ENCODE assay signal across 19 cellular contexts in the genomic region with DNA sequence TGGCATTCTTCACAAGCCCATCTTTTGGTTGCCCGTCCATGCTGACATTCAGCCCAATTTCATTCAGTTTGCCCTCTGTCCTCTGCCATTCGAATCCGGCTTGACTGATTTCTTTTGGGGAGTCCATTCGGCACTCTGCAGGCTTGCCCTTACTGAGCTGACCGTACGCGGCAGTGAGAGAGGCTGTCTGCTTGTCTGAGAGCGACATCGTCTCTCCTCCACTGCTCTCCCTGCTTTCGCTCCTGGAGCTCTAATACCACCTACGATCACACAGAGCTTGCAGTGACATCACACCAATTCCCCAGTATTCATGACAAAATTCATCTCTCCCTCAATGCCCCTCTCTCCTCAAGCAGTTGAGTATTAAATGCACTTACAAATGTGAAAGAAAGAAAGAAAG.
DNase-seq lines count a peak whose midpoint lies in the region; ATAC-seq and TF ChIP-seq lines count a peak whose summit lies in the region.
"Had no signal": no experiment of that assay in that cellular context is flagged by ENCODE, and none has a peak within 500 bp of the region (broad histone marks: within the 10 kb centered on the region; RNA-seq: fewer than 3 reads in every experiment).

No MANE protein-coding gene starts in this region.

- H4K5ac ChIP-seq in H9 (ENCODE audit: insufficient read length, low read depth, low read length): no peak overlapping the region

- no peak overlapping the region for H2AK5ac ChIP-seq in H9 (ENCODE audit: insufficient read length, low read length)

- no peaks in the 10 kb centered on the region for H3K79me1 ChIP-seq in H9 (ENCODE audit: insufficient read depth, low read depth, low read length, poor library complexity, severe bottlenecking)

- H3K4me2 ChIP-seq in H9 (ENCODE audit: insufficient read depth, insufficient read length, low read length): no peak overlapping the region

- H3K27ac Mint-ChIP-seq in H9: peak overlapping the region; percentile 55 to 91 (median 62); a peak in 5 of 7 replicates
- no peak overlapping the region for H3K27ac Mint-ChIP-seq in stimulated activated naive B cell treated with anti-CD40 and anti-IgM and Interleukin-4, amounts not matched to agents 10 μg/mL and 1 μg/mL and 100 μg/mL, for 72 hours
- H3K27ac Mint-ChIP-seq: activated CD4-positive, alpha-beta T cell treated with anti-CD3 and anti-CD28 coated beads, Interleukin-2, amount 10 ng/mL, durations not matched to agents 24 days and 14 days; natural killer cell treated with Interleukin-12 subunit alpha and Interleukin-12 subunit beta and Interleukin-15 and Interleukin-18, amount 100 ng/mL, for 72 hours had no signal

- H3K79me2 ChIP-seq in H9 (ENCODE audit: insufficient read depth, low read length): no peaks in the 10 kb centered on the region

- H3K27me3 ChIP-seq in H9 (ENCODE audit: insufficient read depth, low read length): no peaks in the 10 kb centered on the region
- H3K27me3 ChIP-seq in right cardiac atrium (ENCODE audit: control insufficient read depth, insufficient read depth): no peaks in the 10 kb centered on the region
- H3K27me3 ChIP-seq in effector memory CD4-positive, alpha-beta T cell (replicated peaks; ENCODE audit: control insufficient read depth, insufficient read depth, low read length, poor library complexity, severe bottlenecking): no peaks in the 10 kb centered on the region
- H3K27me3 ChIP-seq: BE2C, foreskin keratinocyte, sigmoid colon, SJCRH30, thyroid gland had no signal

- H2BK20ac ChIP-seq in H9 (ENCODE audit: low read depth, low read length, poor library complexity, severe bottlenecking): no peak overlapping the region

- H3K4me3 Mint-ChIP-seq in H9: 0 out of 5 replicates have a peak overlapping the region, but pooled peaks of 1 of the 2 experiments have one; percentile 3
- H3K4me3 Mint-ChIP-seq in stimulated activated naive B cell treated with anti-CD40 and anti-IgM and Interleukin-4, amounts not matched to agents 10 μg/mL and 1 μg/mL and 100 μg/mL, for 72 hours: no peak overlapping the region
- H3K4me3 Mint-ChIP-seq: activated CD4-positive, alpha-beta T cell treated with anti-CD3 and anti-CD28 coated beads, Interleukin-2, amount 10 ng/mL, durations not matched to agents 24 days and 14 days; natural killer cell treated with Interleukin-12 subunit alpha and Interleukin-12 subunit beta and Interleukin-15 and Interleukin-18, amount 100 ng/mL, for 72 hours had no signal

- H3K18ac ChIP-seq in H9 (ENCODE audit: insufficient read length, low read depth, low read length): no peak overlapping the region

- no peak overlapping the region for H3K14ac ChIP-seq in H9 (ENCODE audit: insufficient read depth, low read length)

- H3K27me3 Mint-ChIP-seq in H9 (ENCODE audit: low read depth): no peaks in the 10 kb centered on the region
- H3K27me3 Mint-ChIP-seq in stimulated activated naive B cell treated with anti-CD40 and anti-IgM and Interleukin-4, amounts not matched to agents 10 μg/mL and 1 μg/mL and 100 μg/mL, for 72 hours: no peaks in the 10 kb centered on the region
- H3K27me3 Mint-ChIP-seq: activated CD4-positive, alpha-beta T cell treated with anti-CD3 and anti-CD28 coated beads, Interleukin-2, amount 10 ng/mL, durations not matched to agents 24 days and 14 days; natural killer cell treated with Interleukin-12 subunit alpha and Interleukin-12 subunit beta and Interleukin-15 and Interleukin-18, amount 100 ng/mL, for 72 hours had no signal

- H3K36me3 ChIP-seq in effector memory CD4-positive, alpha-beta T cell (ENCODE audit: control insufficient read depth, insufficient read depth, low read length): peaks cover 10% of the 10 kb centered on the region
- H3K36me3 ChIP-seq: BE2C, thyroid gland had no signal

- no peak overlapping the region for H3T11ph ChIP-seq in H9 (ENCODE audit: low read length)

- H2BK12ac ChIP-seq in H9 (ENCODE audit: insufficient read length, low read depth, low read length): no peak overlapping the region

- no peak overlapping the region for H2BK120ac ChIP-seq in H9 (ENCODE audit: low read depth, low read length, poor library complexity, severe bottlenecking)

- H3K4ac ChIP-seq in H9 (ENCODE audit: low read depth, low read length): no peak overlapping the region

- intact Hi-C loops in right cardiac atrium (cut with DNase I): no loop called here
- intact Hi-C loops in posterior cingulate gyrus (cut with DNase I): no loop called here

- no peak overlapping the region for H3K27ac ChIP-seq in H9 (ENCODE audit: insufficient read length, low read depth, low read length)
- peak overlapping the region; percentile 79 for H3K27ac ChIP-seq in right cardiac atrium (ENCODE audit: low read length)
- no peak overlapping the region for H3K27ac ChIP-seq in effector memory CD4-positive, alpha-beta T cell (ENCODE audit: insufficient read depth, low read length, poor library complexity, severe bottlenecking)
- H3K27ac ChIP-seq: foreskin keratinocyte, SJCRH30, thyroid gland had no signal

- WGBS in H9 (ENCODE audit: extremely low coverage, insufficient read length, low lambda C conversion rate): no CpG with 5 or more reads among the region's 11 CpGs
- WGBS in right cardiac atrium: 79% methylated on average over 11 of the region's 11 CpGs

- no peak overlapping the region for H3K23ac ChIP-seq in H9 (ENCODE audit: insufficient read length, low read depth, low read length)

- H3K9me3 ChIP-seq in H9 (ENCODE audit: control insufficient read depth, low read depth, low read length) (no peaks in the 10 kb centered on the region), right cardiac atrium (ENCODE audit: control insufficient read depth, low read length) (no peaks in the 10 kb centered on the region)
- no peaks in the 10 kb centered on the region for H3K9me3 ChIP-seq in effector memory CD4-positive, alpha-beta T cell (ENCODE audit: control insufficient read depth, low read length)
- H3K9me3 ChIP-seq: BE2C, HAP-1, sigmoid colon, SJCRH30, thyroid gland had no signal

- DNase-seq in H9 (no peak), astrocyte of the hippocampus (ENCODE audit: low read depth, low spot score) (peak; percentile 39), right cardiac atrium (no peak), posterior cingulate gyrus (peak in 8 of 10 donors; percentile 25 to 89 (median 54))
- DNase-seq in effector memory CD4-positive, alpha-beta T cell: no peak
- no peak for DNase-seq in stimulated activated naive B cell treated with anti-CD40 and anti-IgM and Interleukin-4, amounts not matched to agents 10 μg/mL and 1 μg/mL and 100 μg/mL, for 72 hours
- DNase-seq: activated CD4-positive, alpha-beta T cell treated with anti-CD3 and anti-CD28 coated beads, Interleukin-2, amount 10 ng/mL, durations not matched to agents 24 days and 14 days; activated naive CD4-positive, alpha-beta T cell treated with Interleukin-2 at 50 U/mL for 16 hours; BE2C; foreskin keratinocyte; NCI-H1436 treated with DMSO at 0.1 percent for 48 hours; NCI-H345; sigmoid colon; SJCRH30; thyroid gland had no signal

- H2AFZ ChIP-seq in H9 (ENCODE audit: low read length): no peak overlapping the region

- H3K4me3 ChIP-seq in right cardiac atrium (ENCODE audit: low read length): no peak overlapping the region
- H3K4me3 ChIP-seq in effector memory CD4-positive, alpha-beta T cell (ENCODE audit: insufficient read depth, low read depth, low read length, poor library complexity, severe bottlenecking): no peak overlapping the region
- H3K4me3 ChIP-seq: HAP-1, sigmoid colon, SJCRH30, thyroid gland had no signal

- H3K56ac ChIP-seq in H9 (ENCODE audit: insufficient read length, low read depth, low read length): no peak overlapping the region

- H3K9ac ChIP-seq in H9 (ENCODE audit: extremely low read depth, insufficient read length, low read length): no peak overlapping the region

- no peak for TF ChIP-seq CTCF in H9 (conservative IDR thresholded peaks at IDR 0.05)

- peaks cover 17 to 27% (median 24%) of the 10 kb centered on the region in 3 experiments; a peak in 6 of 7 replicates for H3K36me3 Mint-ChIP-seq in H9 (ENCODE audit: insufficient read depth in 1 of 3, low read depth in 3 of 3)
- peaks cover 40 to 65% of the 10 kb centered on the region in 2 donors for H3K36me3 Mint-ChIP-seq in stimulated activated naive B cell treated with anti-CD40 and anti-IgM and Interleukin-4, amounts not matched to agents 10 μg/mL and 1 μg/mL and 100 μg/mL, for 72 hours
- H3K36me3 Mint-ChIP-seq: natural killer cell treated with Interleukin-12 subunit alpha and Interleukin-12 subunit beta and Interleukin-15 and Interleukin-18, amount 100 ng/mL, for 72 hours had no signal

- peaks cover 43 to 56% of the 10 kb centered on the region in 2 experiments for H3K4me1 Mint-ChIP-seq in H9
- H3K4me1 Mint-ChIP-seq in stimulated activated naive B cell treated with anti-CD40 and anti-IgM and Interleukin-4, amounts not matched to agents 10 μg/mL and 1 μg/mL and 100 μg/mL, for 72 hours: peaks cover 3% of the 10 kb centered on the region in 2 donors

- H4K8ac ChIP-seq in H9 (replicated peaks; ENCODE audit: insufficient read length, low read depth, low read length): no peak overlapping the region

- no peaks in the 10 kb centered on the region for H3K23me2 ChIP-seq in H9 (ENCODE audit: insufficient read length, low read depth, low read length, poor library complexity, severe bottlenecking)

- no peaks in the 10 kb centered on the region for H4K20me1 ChIP-seq in H9 (ENCODE audit: control insufficient read depth, insufficient read depth, insufficient read length)

- H2BK15ac ChIP-seq in H9 (ENCODE audit: low read depth, low read length): no peak overlapping the region

- H3K9me3 Mint-ChIP-seq in H9: no peaks in the 10 kb centered on the region
- no peaks in the 10 kb centered on the region for H3K9me3 Mint-ChIP-seq in stimulated activated naive B cell treated with anti-CD40 and anti-IgM and Interleukin-4, amounts not matched to agents 10 μg/mL and 1 μg/mL and 100 μg/mL, for 72 hours
- H3K9me3 Mint-ChIP-seq: activated CD4-positive, alpha-beta T cell treated with anti-CD3 and anti-CD28 coated beads, Interleukin-2, amount 10 ng/mL, durations not matched to agents 24 days and 14 days; natural killer cell treated with Interleukin-12 subunit alpha and Interleukin-12 subunit beta and Interleukin-15 and Interleukin-18, amount 100 ng/mL, for 72 hours had no signal

- peaks cover 3% of the 10 kb centered on the region for H3K4me1 ChIP-seq in H9 (ENCODE audit: insufficient read depth, low read length)
- peaks cover 26% of the 10 kb centered on the region for H3K4me1 ChIP-seq in right cardiac atrium (ENCODE audit: control insufficient read depth, insufficient read depth, low read length)
- H3K4me1 ChIP-seq in effector memory CD4-positive, alpha-beta T cell (ENCODE audit: control insufficient read depth, insufficient read depth, low read length, poor library complexity, severe bottlenecking): no peaks in the 10 kb centered on the region
- H3K4me1 ChIP-seq: BE2C, foreskin keratinocyte, SJCRH30, thyroid gland had no signal

- H4K91ac ChIP-seq in H9 (ENCODE audit: insufficient read length, low read depth, low read length): no peak overlapping the region

- no peak overlapping the region for H2BK5ac ChIP-seq in H9 (ENCODE audit: insufficient read length, low read length)

- ATAC-seq in right cardiac atrium (peak; percentile 35 to 50), GM21619 (IDR thresholded peaks at IDR 0.05; ENCODE audit: unreplicated experiment) (no peak), GM19324 (IDR thresholded peaks at IDR 0.05; ENCODE audit: low FRiP score, unreplicated experiment) (no peak)
- ATAC-seq in stimulated activated naive B cell treated with anti-CD40 and anti-IgM and Interleukin-4, amounts not matched to agents 10 μg/mL and 1 μg/mL and 100 μg/mL, for 72 hours (replicated peaks): no peak
- ATAC-seq: foreskin keratinocyte; natural killer cell treated with Interleukin-12 subunit alpha and Interleukin-12 subunit beta and Interleukin-15 and Interleukin-18, amount 100 ng/mL, for 72 hours had no signal

Comparison
In these comparisons a context has a peak if more than half of its experiments do, and no peak if none do; other contexts are left out.
1. DNase-seq: peak in astrocyte of the hippocampus (single experiment) and posterior cingulate gyrus (8 of 10); none in H9 (single experiment), right cardiac atrium (0 of 3), effector memory CD4-positive, alpha-beta T cell (0 of 3) and stimulated activated naive B cell treated with anti-CD40 and anti-IgM and Interleukin-4, amounts not matched to agents 10 μg/mL and 1 μg/mL and 100 μg/mL, for 72 hours (single experiment).
2. ATAC-seq: peak in right cardiac atrium (2 of 2); none in GM21619 (single experiment), GM19324 (single experiment) and stimulated activated naive B cell treated with anti-CD40 and anti-IgM and Interleukin-4, amounts not matched to agents 10 μg/mL and 1 μg/mL and 100 μg/mL, for 72 hours (0 of 2).